ENCODE assay signal across 10 cellular contexts in genomic region chrX:68686684-68687045, GRCh38. TPM values are rescaled to one million over a fixed set of nuclear protein-coding genes. Genes with fewer than 3 reads are reported as not detected.
DNase-seq lines count a peak whose midpoint lies in the region; ATAC-seq, FAIRE-seq and TF ChIP-seq lines count a peak whose summit lies in the region.
"Had no signal": no experiment of that assay in that cellular context is flagged by ENCODE, and none has a peak within 500 bp of the region (broad histone marks: within the 10 kb centered on the region; RNA-seq: fewer than 3 reads in every experiment).

No MANE protein-coding gene starts in this region.

- ATAC-seq in activated T-cell treated with anti-CD3 and anti-CD28 coated beads, Interleukin-2, amount 50 U/mL, for 4 hours: peak; percentile 41 to 50
- ATAC-seq in activated T-helper 17 cell treated with anti-CD3 and anti-CD28 coated beads, Interleukin-2, amount 50 U/mL, for 72 hours (replicated peaks): peak; percentile 59
- ATAC-seq in GM21423 (IDR thresholded peaks at IDR 0.05; ENCODE audit: unreplicated experiment): no peak

- peaks cover 11% of the 10 kb centered on the region for H3K4me1 Mint-ChIP-seq in activated T-cell treated with anti-CD3 and anti-CD28 coated beads, Interleukin-2, amount 50 U/mL, for 4 hours (ENCODE audit: low read depth)
- peaks cover 10% of the 10 kb centered on the region for H3K4me1 Mint-ChIP-seq in activated T-helper 17 cell treated with anti-CD3 and anti-CD28 coated beads, Interleukin-2, amount 50 U/mL, for 72 hours

- no peaks in the 10 kb centered on the region for H3K9me3 Mint-ChIP-seq in activated T-cell treated with anti-CD3 and anti-CD28 coated beads, Interleukin-2, amount 50 U/mL, for 4 hours
- H3K9me3 Mint-ChIP-seq in activated T-helper 17 cell treated with anti-CD3 and anti-CD28 coated beads, Interleukin-2, amount 50 U/mL, for 72 hours: no peaks in the 10 kb centered on the region

- H3K36me3 Mint-ChIP-seq in activated T-cell treated with anti-CD3 and anti-CD28 coated beads, Interleukin-2, amount 50 U/mL, for 4 hours (ENCODE audit: insufficient read depth): no peaks in the 10 kb centered on the region
- no peaks in the 10 kb centered on the region for H3K36me3 Mint-ChIP-seq in activated T-helper 17 cell treated with anti-CD3 and anti-CD28 coated beads, Interleukin-2, amount 50 U/mL, for 72 hours (ENCODE audit: low read depth)

- FAIRE-seq in kidney (lab: Jason Lieb, UNC): no peak

- no peak for DNase-seq in activated T-cell treated with anti-CD3 and anti-CD28 coated beads, Interleukin-2, amount 50 U/mL, for 4 hours
- DNase-seq in activated T-cell treated with anti-CD3 and anti-CD28 coated beads, Interleukin-2, amount 50 U/mL, for 1 hour: no peak
- DNase-seq in kidney: no peak
- no peak for DNase-seq in transverse colon
- DNase-seq in iPS-NIHi7 (ENCODE audit: extremely low spot score): no peak
- no peak for DNase-seq in G401 (ENCODE audit: low spot score)
- DNase-seq: colonic mucosa, DND-41 had no signal

- no peak for TF ChIP-seq POLR2A in transverse colon (IDR thresholded peaks at IDR 0.05)

- H3K36me3 ChIP-seq in kidney (ENCODE audit: control insufficient read depth in 1 of 2, insufficient read depth in 2 of 2, low read length in 2 of 2) (no peaks in the 10 kb centered on the region), transverse colon (no peaks in the 10 kb centered on the region)
- H3K36me3 ChIP-seq: colonic mucosa had no signal

- peak overlapping the region; percentile 24 to 49 for H3K4me3 ChIP-seq in kidney (ENCODE audit: low read length in 2 of 2)
- H3K4me3 ChIP-seq in transverse colon: peak overlapping the region in 1 of 4 donors; percentile 36
- H3K4me3 ChIP-seq: colonic mucosa had no signal

- no peaks in the 10 kb centered on the region for H3K27me3 ChIP-seq in transverse colon

- no peak overlapping the region for H3K27ac Mint-ChIP-seq in activated T-helper 17 cell treated with anti-CD3 and anti-CD28 coated beads, Interleukin-2, amount 50 U/mL, for 72 hours

- intact Hi-C loops in kidney (cut with DNase I) (no loop called here), transverse colon (cut with DNase I; ENCODE audit: low total_unique reads) (no loop called here)

- TF ChIP-seq CTCF in kidney (IDR thresholded peaks at IDR 0.05; ENCODE audit: borderline replicate concordance, extremely low read depth, insufficient read depth) (no peak), transverse colon (IDR thresholded peaks at IDR 0.05) (no peak)

- H3K9ac ChIP-seq in kidney (ENCODE audit: low read length in 2 of 2): no peak overlapping the region

- peak overlapping the region; percentile 46 for H3K4me3 Mint-ChIP-seq in activated T-cell treated with anti-CD3 and anti-CD28 coated beads, Interleukin-2, amount 50 U/mL, for 4 hours
- peak overlapping the region; percentile 72 for H3K4me3 Mint-ChIP-seq in activated T-helper 17 cell treated with anti-CD3 and anti-CD28 coated beads, Interleukin-2, amount 50 U/mL, for 72 hours

- H3K4me1 ChIP-seq in kidney (ENCODE audit: control insufficient read depth in 1 of 2, insufficient read depth in 1 of 2, low read depth in 1 of 2, low read length in 2 of 2): peaks cover 0 to 9% of the 10 kb centered on the region in 2 donors
- H3K4me1 ChIP-seq in transverse colon: no peaks in the 10 kb centered on the region
- H3K4me1 ChIP-seq: colonic mucosa had no signal

- no peak for TF ChIP-seq EP300 in transverse colon (IDR thresholded peaks at IDR 0.05; ENCODE audit: low read depth)

- 4 to 36% methylated on average over 7 to 11 of the region's 11 CpGs for WGBS in transverse colon (ENCODE audit: low coverage in 1 of 2), 2 donors

- in situ Hi-C loops in transverse colon (cut with MboI; ENCODE audit: low pct_ligation_motif_present in 1 of 4, low pct_unique_long_range_greater_than_20kb in 1 of 4, low sequenced_read_pairs in 3 of 4): no loop called here
- in situ Hi-C loops in G401 (cut with HindIII; ENCODE audit: low sequenced_read_pairs): no loop called here

- no peaks in the 10 kb centered on the region for H3K9me3 ChIP-seq in kidney (ENCODE audit: control insufficient read depth in 1 of 2, low read length in 2 of 2)
- no peaks in the 10 kb centered on the region for H3K9me3 ChIP-seq in transverse colon
- H3K9me3 ChIP-seq: colonic mucosa had no signal

- H3K27me3 Mint-ChIP-seq in activated T-cell treated with anti-CD3 and anti-CD28 coated beads, Interleukin-2, amount 50 U/mL, for 4 hours (ENCODE audit: low read depth): peaks cover 18% of the 10 kb centered on the region
- peaks cover 9% of the 10 kb centered on the region for H3K27me3 Mint-ChIP-seq in activated T-helper 17 cell treated with anti-CD3 and anti-CD28 coated beads, Interleukin-2, amount 50 U/mL, for 72 hours

- H3K27ac ChIP-seq in kidney (ENCODE audit: low read depth in 2 of 2, low read length in 2 of 2): peak overlapping the region; percentile 53 to 57
- H3K27ac ChIP-seq in transverse colon: peak overlapping the region in 3 of 4 donors; percentile 41 to 62 (median 52)
- H3K27ac ChIP-seq: colonic mucosa had no signal

RNA-seq across cellular contexts. Expression of gene STARD8, which starts 39.2 kb away (rescaled TPM):
- under 1 TPM; 0.11 to 0.19 (median 0.18) TPM for total RNA-seq in activated T-cell treated with anti-CD3 and anti-CD28 coated beads, Interleukin-2, amount 50 U/mL, for 4 hours
- total RNA-seq in activated T-helper 17 cell treated with anti-CD3 and anti-CD28 coated beads, Interleukin-2, amount 50 U/mL, for 72 hours: 1 to 10 TPM in 1 of 2 donors, under 1 TPM in 1; 0.52 to 1.8 TPM
- total RNA-seq in kidney (23.4 TPM), transverse colon (10 to 100 TPM in 1 of 4 donors, 1 to 10 TPM in 2, under 1 TPM in 1; 0.60 to 11.6 (median 3.2) TPM)
- 12.7 TPM for polyA plus RNA-seq in kidney (ENCODE audit: insufficient read depth, low read depth, low replicate concordance)
- 0.31 and 0.98 TPM in 2 replicates for total RNA-seq in G401 (2014; rRNA removed; shearing (Covaris generic))
